ENCODE assay signal across 1 cellular context in the genomic region with DNA sequence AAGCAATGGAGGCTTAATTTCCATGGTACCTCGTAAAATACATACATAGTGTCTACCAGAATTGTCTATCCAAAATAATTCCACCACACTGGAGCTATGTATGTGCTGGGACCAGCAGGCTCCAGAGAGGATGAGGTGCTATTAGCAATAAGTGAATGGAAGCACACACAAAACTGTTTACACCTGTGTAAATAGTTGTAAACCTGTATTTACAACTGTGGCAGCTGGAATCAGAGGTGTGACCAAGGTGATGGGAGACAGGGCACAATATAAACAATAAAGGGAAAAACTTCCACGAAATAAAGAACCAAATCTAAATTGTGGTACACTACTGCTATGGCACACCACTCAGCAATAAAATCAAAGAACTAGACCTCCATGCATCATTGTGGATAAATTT.
TF ChIP-seq lines count a peak whose summit lies in the region.

No MANE protein-coding gene starts in this region.

TF ChIP-seq in HEK293, 187 proteins besides CTCF, POLR2A, EP300 and RAD21:
- TF ChIP-seq, protein P1, sequence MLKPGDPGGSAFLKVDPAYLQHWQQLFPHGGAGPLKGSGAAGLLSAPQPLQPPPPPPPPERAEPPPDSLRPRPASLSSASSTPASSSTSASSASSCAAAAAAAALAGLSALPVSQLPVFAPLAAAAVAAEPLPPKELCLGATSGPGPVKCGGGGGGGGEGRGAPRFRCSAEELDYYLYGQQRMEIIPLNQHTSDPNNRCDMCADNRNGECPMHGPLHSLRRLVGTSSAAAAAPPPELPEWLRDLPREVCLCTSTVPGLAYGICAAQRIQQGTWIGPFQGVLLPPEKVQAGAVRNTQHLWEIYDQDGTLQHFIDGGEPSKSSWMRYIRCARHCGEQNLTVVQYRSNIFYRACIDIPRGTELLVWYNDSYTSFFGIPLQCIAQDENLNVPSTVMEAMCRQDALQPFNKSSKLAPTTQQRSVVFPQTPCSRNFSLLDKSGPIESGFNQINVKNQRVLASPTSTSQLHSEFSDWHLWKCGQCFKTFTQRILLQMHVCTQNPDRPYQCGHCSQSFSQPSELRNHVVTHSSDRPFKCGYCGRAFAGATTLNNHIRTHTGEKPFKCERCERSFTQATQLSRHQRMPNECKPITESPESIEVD (tag by site-specific recombination; IDR thresholded peaks at IDR 0.05): peak; percentile 33; the same call in 1 of the 2 replicates
- TF ChIP-seq ZNF843 (tag by site-specific recombination; IDR thresholded peaks at IDR 0.05): no peak
TF ChIP-seq in HEK293: peak in this region for 1.
